In the genomic region with DNA sequence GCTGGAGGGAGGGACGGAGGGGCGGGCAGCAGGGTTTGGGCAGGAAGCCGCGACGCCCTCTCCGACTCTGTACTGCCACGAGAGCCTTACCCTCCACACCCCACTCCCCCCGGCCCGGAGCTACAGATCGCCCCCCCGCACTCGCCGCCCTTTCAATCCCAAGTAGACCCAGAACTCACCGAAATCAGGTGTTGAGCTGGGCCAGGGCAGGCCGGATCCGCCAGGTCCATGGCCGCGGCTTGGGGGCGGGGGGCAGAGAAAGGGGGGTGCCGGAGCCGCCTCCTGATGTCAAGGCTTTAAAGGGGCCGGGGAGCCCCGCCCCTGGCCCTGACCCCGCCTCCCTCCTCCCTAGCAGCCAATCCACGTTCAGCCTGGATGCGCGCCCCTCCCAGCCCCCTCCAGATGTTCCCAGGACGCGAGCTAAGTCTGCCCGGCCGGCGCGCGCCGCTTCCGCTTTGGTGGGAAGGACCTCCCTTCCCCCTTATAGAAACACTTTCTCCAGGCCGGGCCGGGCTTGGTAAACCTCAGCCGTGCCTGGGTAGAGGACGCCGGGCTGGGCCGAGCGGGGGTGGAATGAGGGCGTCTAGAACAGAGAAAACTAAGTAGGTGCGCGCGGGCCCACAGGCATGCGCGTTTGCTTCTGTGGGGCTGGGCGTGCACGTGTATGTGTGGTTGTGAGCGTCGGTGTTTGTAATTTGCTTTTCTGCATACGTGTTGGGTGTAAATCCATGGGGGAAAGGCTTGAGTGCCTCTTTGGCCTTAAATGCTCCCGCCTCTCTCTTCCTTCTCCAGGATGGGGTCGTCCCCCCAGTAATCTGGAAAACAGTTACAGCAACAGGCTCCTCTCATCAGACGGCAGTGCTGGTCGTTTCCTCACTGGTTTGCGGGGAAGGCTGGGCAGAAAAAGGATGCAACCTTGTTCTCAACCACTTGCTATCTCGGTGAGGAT, we compare ENCODE assay signal across 8 cellular contexts. TPM values are rescaled to one million over a fixed set of nuclear protein-coding genes. Genes with fewer than 3 reads are reported as not detected.
DNase-seq lines count a peak whose midpoint lies in the region; ATAC-seq and TF ChIP-seq lines count a peak whose summit lies in the region.

NCKAP5L (minus strand) TSS at position 271 of the 949 bp plus-strand sequence. CDS start 24,369 bp downstream, outside the sequence.

- H3K27me3 ChIP-seq in endodermal cell (ENCODE audit: control insufficient read depth, insufficient read depth, low read length, poor library complexity, severe bottlenecking) = no peaks in the 10 kb centered on the region

- H3K27ac ChIP-seq in endodermal cell (ENCODE audit: low read depth, low read length) (peak within 1 kb of the TSS; percentile 86), mesodermal cell (ENCODE audit: low read depth, low read length, severe bottlenecking) (peak within 1 kb of the TSS; percentile 89)

- no peak for TF ChIP-seq CTCF in endodermal cell (conservative IDR thresholded peaks at IDR 0.05)

- H3K9ac ChIP-seq in endodermal cell (ENCODE audit: extremely low read depth, low read length, poor library complexity, severe bottlenecking) = peak within 1 kb of the TSS; percentile 71

- H3K4me3 ChIP-seq in endodermal cell (ENCODE audit: low read length) (peak within 1 kb of the TSS; percentile 88), mesodermal cell (ENCODE audit: extremely low read depth, insufficient read depth, low read length, poor library complexity, severe bottlenecking) (peak within 1 kb of the TSS; percentile 70)

- H3K36me3 ChIP-seq in endodermal cell (ENCODE audit: control insufficient read depth, insufficient read depth, low read length) (no peaks in the 10 kb centered on the region), mesodermal cell (ENCODE audit: control insufficient read depth, insufficient read depth, low read length) (peaks cover 20% of the 10 kb centered on the region)

- peaks cover 29% of the 10 kb centered on the region for H3K4me1 Mint-ChIP-seq in endodermal cell

- H3K27ac Mint-ChIP-seq in endodermal cell = peak within 1 kb of the TSS; percentile 95

- DNase-seq in COLO829 (ENCODE audit: low spot score) (peak; percentile 97), HUDEP-2 (lab: John Stamatoyannopoulos, UW; ENCODE audit: unreplicated experiment in 76 of 76) (peak; percentile 13 to 93 (median 84)), NOMO-1 treated with dmso at 0.1 percent for 144 hours (lab: John Stamatoyannopoulos, UW; ENCODE audit: unreplicated experiment) (peak; percentile 94), endodermal cell (peak; percentile 100)
- DNase-seq in activated CD8-positive, alpha-beta memory T cell treated with anti-CD3 and anti-CD28 coated beads, Interleukin-2, amount 50 U/mL, for 24 hours (ENCODE audit: extremely low read depth) = peak; percentile 81
- peak; percentile 86 for DNase-seq in stimulated activated CD8-positive, alpha-beta memory T cell treated with anti-CD3 and anti-CD28 coated beads, Interleukin-15, amount 100 ng/mL, for 24 hours (ENCODE audit: low read depth)

- no peaks in the 10 kb centered on the region for H3K9me3 Mint-ChIP-seq in endodermal cell

- no peaks in the 10 kb centered on the region for H3K27me3 Mint-ChIP-seq in endodermal cell (ENCODE audit: insufficient read depth)

- peak; percentile 80 for ATAC-seq in GM21367 (IDR thresholded peaks at IDR 0.05; ENCODE audit: unreplicated experiment)

- peak within 1 kb of the TSS; percentile 71 for H3K4me3 Mint-ChIP-seq in endodermal cell

- no peaks in the 10 kb centered on the region for H3K9me3 ChIP-seq in endodermal cell (ENCODE audit: control insufficient read depth, low read length)
- no peaks in the 10 kb centered on the region for H3K9me3 ChIP-seq in mesodermal cell (ENCODE audit: control insufficient read depth, low read length)

- H3K4me1 ChIP-seq in endodermal cell (ENCODE audit: control insufficient read depth, insufficient read depth, low read length) (peaks cover 19% of the 10 kb centered on the region), mesodermal cell (ENCODE audit: control insufficient read depth, insufficient read depth, low read length, poor library complexity, severe bottlenecking) (peaks cover 25% of the 10 kb centered on the region)

- WGBS in endodermal cell (ENCODE audit: insufficient coverage in 1 of 2, insufficient read length in 1 of 2), 2 experiments = 0 to 2% methylated on average over 6 to 58 of the region's 60 CpGs
- WGBS in mesodermal cell (ENCODE audit: insufficient coverage in 2 of 2), 2 experiments = 3 to 5% methylated on average over 21 to 23 of the region's 60 CpGs

- no peaks in the 10 kb centered on the region for H3K36me3 Mint-ChIP-seq in endodermal cell (ENCODE audit: low read depth)

RNA-seq across cellular contexts. Expression of gene NCKAP5L, which starts in this region (rescaled TPM):
- 10 to 100 TPM; 21.2 to 24.1 TPM for total RNA-seq in endodermal cell
- 28.0 TPM for polyA plus RNA-seq in endodermal cell (2013, experiment 1 of 2)
- polyA plus RNA-seq in endodermal cell (2013, experiment 2 of 2) = 25.4 TPM
- 32.2 TPM for polyA plus RNA-seq in mesodermal cell (2013, experiment 1 of 2)
- 26.3 TPM for polyA plus RNA-seq in mesodermal cell (2013, experiment 2 of 2)

Comparison
In these comparisons a context has a peak if more than half of its experiments do, and no peak if none do; other contexts are left out.
1. Peak in every context shown above with its lines: DNase-seq, ATAC-seq, H3K4me3 ChIP-seq and H3K27ac ChIP-seq.